In genomic region chr11:85752890-85753581, GRCh38 we compare ENCODE assay signal across 9 cellular contexts. TPM values are rescaled to one million over a fixed set of nuclear protein-coding genes. Genes with fewer than 3 reads are reported as not detected.
DNase-seq lines count a peak whose midpoint lies in the region; ATAC-seq and TF ChIP-seq lines count a peak whose summit lies in the region.
"Had no signal": no experiment of that assay in that cellular context is flagged by ENCODE, and none has a peak within 500 bp of the region (broad histone marks: within the 10 kb centered on the region; RNA-seq: fewer than 3 reads in every experiment).

No MANE protein-coding gene starts in this region.

- H3K27me3 Mint-ChIP-seq in activated CD8-positive, alpha-beta memory T cell treated with anti-CD3 and anti-CD28 coated beads, Interleukin-2, amount 10 ng/mL, durations not matched to agents 7 days and 5 days, result no peaks in the 10 kb centered on the region

- CTCF ChIA-PET in activated CD8-positive, alpha-beta memory T cell treated with anti-CD3 and anti-CD28 coated beads, Interleukin-2, amount 10 ng/mL, durations not matched to agents 7 days and 5 days (lab: Charles Lee), result interaction anchor here (0.9 to 1.5 kb wide), 8 partner anchors 12 to 102 kb away, joined by 3 to 5 read pairs (median 4); partner anchors contain the start of genes CCDC83 and SYTL2

- ATAC-seq in activated CD8-positive, alpha-beta memory T cell treated with anti-CD3 and anti-CD28 coated beads, Interleukin-2, amount 10 ng/mL, durations not matched to agents 7 days and 5 days, result peak; percentile 86
- ATAC-seq in esophagus mucosa, result peak; percentile 46
- ATAC-seq in HG03039 (IDR thresholded peaks at IDR 0.05; ENCODE audit: unreplicated experiment), result no peak
- no peak for ATAC-seq in GM18520 (IDR thresholded peaks at IDR 0.05; ENCODE audit: unreplicated experiment)
- no peak for ATAC-seq in SK-N-SH treated with all-trans-retinoic acid at 6 μM for 48 hours

- H3K36me3 Mint-ChIP-seq in activated CD8-positive, alpha-beta memory T cell treated with anti-CD3 and anti-CD28 coated beads, Interleukin-2, amount 10 ng/mL, durations not matched to agents 7 days and 5 days, result peaks cover 50% of the 10 kb centered on the region

- H3K4me1 Mint-ChIP-seq in activated CD8-positive, alpha-beta memory T cell treated with anti-CD3 and anti-CD28 coated beads, Interleukin-2, amount 10 ng/mL, durations not matched to agents 7 days and 5 days, result peaks cover 93% of the 10 kb centered on the region

- H3K9me3 Mint-ChIP-seq in activated CD8-positive, alpha-beta memory T cell treated with anti-CD3 and anti-CD28 coated beads, Interleukin-2, amount 10 ng/mL, durations not matched to agents 7 days and 5 days (ENCODE audit: low read depth), result no peaks in the 10 kb centered on the region

- peak overlapping the region; percentile 27 for H3K4me3 Mint-ChIP-seq in activated CD8-positive, alpha-beta memory T cell treated with anti-CD3 and anti-CD28 coated beads, Interleukin-2, amount 10 ng/mL, durations not matched to agents 7 days and 5 days

- peak; percentile 56 for DNase-seq in KG1 (lab: John Stamatoyannopoulos, UW)
- peak; percentile 97 for DNase-seq in activated CD8-positive, alpha-beta memory T cell treated with anti-CD3 and anti-CD28 coated beads, Interleukin-2, amount 10 ng/mL, durations not matched to agents 7 days and 5 days
- DNase-seq in stimulated activated CD8-positive, alpha-beta memory T cell treated with anti-CD3 and anti-CD28 coated beads, Interleukin-2, amount 100 ng/mL, for 48 hours (ENCODE audit: low read depth in 2 of 2), result peak; percentile 61 to 75
- DNase-seq in HuH-7.5 (ENCODE audit: low spot score), result no peak
- DNase-seq: substantia nigra had no signal

- H3K27ac Mint-ChIP-seq in activated CD8-positive, alpha-beta memory T cell treated with anti-CD3 and anti-CD28 coated beads, Interleukin-2, amount 10 ng/mL, durations not matched to agents 7 days and 5 days, result peak overlapping the region; percentile 90

TF ChIP-seq in SK-N-SH treated with all-trans-retinoic acid at 6 μM for 48 hours, 23 proteins besides CTCF, POLR2A, EP300 and RAD21:
- TF ChIP-seq ZFP30 (CRISPR knock-in tag; IDR thresholded peaks at IDR 0.05) (no peak), TCF4 (CRISPR knock-in tag; IDR thresholded peaks at IDR 0.05; ENCODE audit: borderline replicate concordance) (no peak), TOX (CRISPR knock-in tag; IDR thresholded peaks at IDR 0.05; ENCODE audit: borderline replicate concordance) (no peak), CSDC2 (CRISPR knock-in tag; IDR thresholded peaks at IDR 0.05) (no peak), GLIS3 (CRISPR knock-in tag; IDR thresholded peaks at IDR 0.05) (no peak)

RNA-seq across cellular contexts. Expression of gene SYTL2, which starts 57.9 kb away (rescaled TPM):
- 10 to 100 TPM; 73.7 to 78.0 TPM for total RNA-seq in activated CD8-positive, alpha-beta memory T cell treated with anti-CD3 and anti-CD28 coated beads, Interleukin-2, amount 10 ng/mL, durations not matched to agents 7 days and 5 days
- total RNA-seq in esophagus mucosa, result 4.9 TPM

Comparison
In these comparisons a context has a peak if more than half of its experiments do, and no peak if none do; other contexts are left out.
1. ATAC-seq: peak in activated CD8-positive, alpha-beta memory T cell treated with anti-CD3 and anti-CD28 coated beads, Interleukin-2, amount 10 ng/mL, durations not matched to agents 7 days and 5 days (single experiment) and esophagus mucosa (single experiment); none in HG03039 (single experiment), GM18520 (single experiment) and SK-N-SH treated with all-trans-retinoic acid at 6 μM for 48 hours (single experiment).
2. RNA of gene SYTL2, which starts 57.9 kb away (total RNA-seq): 73.7 to 78.0 TPM in activated CD8-positive, alpha-beta memory T cell treated with anti-CD3 and anti-CD28 coated beads, Interleukin-2, amount 10 ng/mL, durations not matched to agents 7 days and 5 days; 4.9 TPM in esophagus mucosa (single experiment); every median in the first group is over 10 times any median in the second.